8 cellular contexts compared by ENCODE assay signal in the genomic region with DNA sequence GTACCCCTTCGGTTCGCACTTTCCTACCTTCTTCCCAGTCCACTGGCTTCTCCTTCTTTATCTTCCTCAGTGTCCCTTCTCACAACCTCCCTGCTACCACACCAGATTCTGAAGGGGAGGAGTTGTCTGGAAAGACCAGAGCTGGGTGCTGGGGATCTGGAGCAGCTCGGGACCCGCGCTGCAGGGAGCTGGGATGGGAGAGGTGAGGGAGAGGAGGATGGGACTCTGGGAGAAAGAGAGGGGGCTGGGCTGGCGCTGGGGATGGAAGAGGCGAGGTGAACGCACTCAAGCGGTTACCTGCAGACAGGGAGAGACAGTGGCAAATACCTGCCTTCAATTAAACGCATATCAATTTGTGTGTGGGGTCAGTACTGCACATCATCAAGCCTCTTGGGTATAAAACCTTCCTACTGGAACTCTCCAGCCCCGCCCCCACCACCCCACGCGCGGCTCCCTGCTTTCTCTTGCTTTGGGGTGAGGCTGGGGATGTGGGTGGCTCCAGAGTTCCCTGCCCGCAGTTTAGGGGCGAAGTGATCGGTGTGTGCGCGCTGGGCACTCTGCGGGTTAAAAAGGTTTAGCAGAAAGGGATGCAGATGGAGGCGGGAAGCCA. TPM values are rescaled to one million over a fixed set of nuclear protein-coding genes. Genes with fewer than 3 reads are reported as not detected.
DNase-seq lines count a peak whose midpoint lies in the region; ATAC-seq and TF ChIP-seq lines count a peak whose summit lies in the region.

No MANE protein-coding gene starts in this region.

- peak; percentile 10 for DNase-seq in GM19238 (ENCODE audit: insufficient read length, low spot score)
- no peak for DNase-seq in WERI-Rb-1
- no peak for DNase-seq in fibroblast of the aortic adventitia (ENCODE audit: low read depth)
- DNase-seq in OCI-M1 (lab: John Stamatoyannopoulos, UW), result no peak
- DNase-seq in NCI-H2107 treated with DMSO at 0.1 percent for 48 hours (lab: John Stamatoyannopoulos, UW; ENCODE audit: unreplicated experiment), result no peak

- H3K27ac ChIP-seq in WERI-Rb-1 (no peak overlapping the region), rectal smooth muscle tissue (ENCODE audit: low read depth, low read length) (no peak overlapping the region)

- peaks cover 4% of the 10 kb centered on the region for H3K4me1 ChIP-seq in rectal smooth muscle tissue (ENCODE audit: control insufficient read depth, insufficient read depth, low read length)

- no peak overlapping the region for H3K9ac ChIP-seq in rectal smooth muscle tissue (ENCODE audit: low read length)

- H3K36me3 ChIP-seq in WERI-Rb-1, result no peaks in the 10 kb centered on the region
- no peaks in the 10 kb centered on the region for H3K36me3 ChIP-seq in rectal smooth muscle tissue (ENCODE audit: control insufficient read depth, insufficient read depth, low read length)

- TF ChIP-seq CTCF in WERI-Rb-1 (IDR thresholded peaks at IDR 0.05; ENCODE audit: low read depth, low read length) (no peak), fibroblast of the aortic adventitia (IDR thresholded peaks at IDR 0.05; ENCODE audit: insufficient read depth, low read length) (no peak)

- no peak for ATAC-seq in HG03457 (IDR thresholded peaks at IDR 0.05; ENCODE audit: unreplicated experiment)
- ATAC-seq in HG02981 (IDR thresholded peaks at IDR 0.05; ENCODE audit: unreplicated experiment), result no peak

- peaks cover 19% of the 10 kb centered on the region for H3K27me3 ChIP-seq in WERI-Rb-1 (ENCODE audit: insufficient read depth, low read depth, severe bottlenecking)
- H3K27me3 ChIP-seq in rectal smooth muscle tissue (ENCODE audit: control insufficient read depth, insufficient read depth, low read length), result peaks cover 3% of the 10 kb centered on the region

- H3K4me3 ChIP-seq in WERI-Rb-1 (ENCODE audit: low read depth, low read length) (peak overlapping the region; percentile 93), fibroblast of the aortic adventitia (ENCODE audit: low read depth, low read length) (peak overlapping the region; percentile 98), rectal smooth muscle tissue (ENCODE audit: low read length) (peak overlapping the region; percentile 87)

- H3K9me3 ChIP-seq in WERI-Rb-1 (ENCODE audit: severe bottlenecking), result no peaks in the 10 kb centered on the region

RNA-seq across cellular contexts. Expression of a gene that starts 1.1 kb away (rescaled TPM):
- 376 and 528 TPM in 2 replicates for total RNA-seq in fibroblast of the aortic adventitia (ENCODE audit: low replicate concordance)
